8 cellular contexts compared by ENCODE assay signal in the genomic region with DNA sequence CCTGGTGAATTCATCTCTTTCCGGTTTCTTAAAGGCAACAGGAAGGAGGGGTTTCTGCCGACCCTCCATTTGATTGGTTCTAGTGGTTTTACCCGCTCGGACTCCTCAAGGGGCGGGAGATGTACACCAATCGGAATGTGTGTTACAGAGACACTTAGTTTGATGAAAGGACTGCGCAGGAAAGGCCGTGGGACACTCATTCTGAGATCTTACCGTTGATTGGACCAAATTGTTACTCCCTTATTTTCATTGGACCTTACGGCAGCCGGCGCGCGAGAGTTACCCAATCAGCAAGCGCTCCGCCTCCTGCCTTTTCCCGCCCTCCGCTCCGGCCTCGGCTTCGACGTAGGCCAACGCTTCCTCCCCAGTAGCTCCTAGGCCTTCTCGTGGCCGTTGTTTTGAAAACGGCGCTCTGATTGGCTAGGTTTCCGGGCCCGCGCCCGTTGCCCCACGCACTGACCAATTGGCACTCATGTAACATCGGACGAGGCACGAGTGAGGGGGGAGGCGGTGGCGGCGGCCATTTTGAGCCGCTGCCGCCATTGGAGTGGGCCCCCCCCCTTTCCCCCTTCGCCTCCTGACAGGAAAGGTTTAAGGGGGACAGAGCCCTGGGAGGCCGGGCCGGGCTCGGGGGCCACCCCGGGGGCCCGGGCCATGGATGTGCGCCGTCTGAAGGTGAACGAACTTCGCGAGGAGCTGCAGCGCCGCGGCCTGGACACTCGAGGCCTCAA. TPM values are rescaled to one million over a fixed set of nuclear protein-coding genes. Genes with fewer than 3 reads are reported as not detected.
DNase-seq lines count a peak whose midpoint lies in the region; ATAC-seq and TF ChIP-seq lines count a peak whose summit lies in the region.

A gene (plus strand): TSS at position 523 of the 731 bp plus-strand sequence. CDS start 132 bp downstream, at position 655.

- TF ChIP-seq CTCF in GM20000 (IDR thresholded peaks at IDR 0.05; ENCODE audit: extremely low read depth, missing control alignments) (no peak), lung (IDR thresholded peaks at IDR 0.05; ENCODE audit: control extremely low read depth, extremely low read depth) (no peak)

- ATAC-seq in lung (ENCODE audit: insufficient read depth, low FRiP score): peak; percentile 79

- peaks cover 8% of the 10 kb centered on the region in 2 donors for H3K4me1 ChIP-seq in lung (ENCODE audit: control insufficient read depth in 2 of 2, insufficient read depth in 2 of 2, low read length in 2 of 2)

- peak within 1 kb of the TSS; percentile 87 for H3K4me3 ChIP-seq in lung

- DNase-seq in COLO829 (ENCODE audit: low spot score) (peak; percentile 99), GM20000 (ENCODE audit: low spot score) (peak; percentile 99), HT-29 (ENCODE audit: low spot score) (peak; percentile 100), NOMO-1 (lab: John Stamatoyannopoulos, UW; ENCODE audit: unreplicated experiment in 2 of 2) (peak; percentile 100), lung (ENCODE audit: low spot score) (peak; percentile 98)
- peak; percentile 98 for DNase-seq in effector CD8-positive, alpha-beta T cell (lab: John Stamatoyannopoulos, UW)
- DNase-seq in stimulated activated CD4-positive, alpha-beta T cell treated with anti-CD3 and anti-CD28 coated beads, TNF-alpha, amount 100 ng/mL, for 4 hours (ENCODE audit: low read depth in 3 of 3): peak; percentile 98 to 99 (median 99)

- peak within 1 kb of the TSS; percentile 99 for H3K27ac ChIP-seq in lung (ENCODE audit: low read depth in 1 of 2, low read length in 1 of 2)

- 0% methylated on average over 45 to 55 of the region's 55 CpGs for WGBS in lung, 2 donors

- H3K36me3 ChIP-seq in lung (ENCODE audit: control insufficient read depth in 2 of 2, insufficient read depth in 2 of 2, low read length in 2 of 2): peaks cover 5 to 9% of the 10 kb centered on the region in 2 donors

- no peaks in the 10 kb centered on the region for H3K9me3 ChIP-seq in lung (ENCODE audit: control insufficient read depth in 2 of 2, insufficient read depth in 1 of 2, low read length in 1 of 2)

- CTCF ChIA-PET in activated CD8-positive, alpha-beta memory T cell treated with anti-CD3 and anti-CD28 coated beads for 36 hours (lab: Charles Lee): interaction anchor here (0.9 to 7.4 kb wide), 12 partner anchors 15 to 289 kb away, joined by 3 to 67 read pairs (median 7); a partner anchor contains a TSS

- POLR2A ChIA-PET in activated CD8-positive, alpha-beta memory T cell treated with anti-CD3 and anti-CD28 coated beads for 36 hours (lab: Charles Lee): interaction anchor here (0.6 to 4.6 kb wide), 14 partner anchors 13 to 1828 kb away, joined by 3 to 52 read pairs (median 4); a partner anchor contains a TSS

- H3K27me3 ChIP-seq in lung (ENCODE audit: control insufficient read depth, insufficient read depth): no peaks in the 10 kb centered on the region

RNA-seq across cellular contexts. Expression of the gene that starts here (rescaled TPM):
- total RNA-seq in HT-29 (2014; rRNA removed; shearing (Covaris generic)): 294 and 300 TPM in 2 replicates
- total RNA-seq in activated CD8-positive, alpha-beta memory T cell treated with anti-CD3 and anti-CD28 coated beads for 36 hours: 100 to 1,000 TPM; 258 to 262 TPM
- 100 to 1,000 TPM; 192 to 198 TPM for total RNA-seq in lung
- polyA plus RNA-seq in lung: 10 to 100 TPM; 92.2 to 96.0 TPM

Comparison
In these comparisons a context has a peak if more than half of its experiments do, and no peak if none do; other contexts are left out.
1. Peak in every context shown above with its lines: DNase-seq, ATAC-seq, H3K4me3 ChIP-seq and H3K27ac ChIP-seq.